In genomic region chr9:21994526-21994995, GRCh38 we compare ENCODE assay signal across 8 cellular contexts. TPM values are rescaled to one million over a fixed set of nuclear protein-coding genes. Genes with fewer than 3 reads are reported as not detected.
DNase-seq lines count a peak whose midpoint lies in the region; ATAC-seq and TF ChIP-seq lines count a peak whose summit lies in the region.

TSS of gene CDKN2B-AS1 (plus strand) at chr9:21994791.

- no peak within 1 kb of the TSS for H2BK12ac ChIP-seq in neuronal stem cell (ENCODE audit: low read length)

- H4K8ac ChIP-seq in neuronal stem cell (ENCODE audit: low read depth, low read length): no peak within 1 kb of the TSS

- peak within 1 kb of the TSS; percentile 93 to 98 (median 95) for H3K27ac Mint-ChIP-seq in CD4-positive, alpha-beta memory T cell

- no peak within 1 kb of the TSS for H4K91ac ChIP-seq in neuronal stem cell (ENCODE audit: low read depth, low read length, poor library complexity)

- H3K9me3 ChIP-seq in CD4-positive, alpha-beta memory T cell (ENCODE audit: control insufficient read depth in 1 of 2, low read length in 2 of 2): no peaks in the 10 kb centered on the region
- H3K9me3 ChIP-seq in neuronal stem cell (replicated peaks in 1 of 2; ENCODE audit: control insufficient read depth in 2 of 2, insufficient read depth in 1 of 2, low read depth in 1 of 2, low read length in 2 of 2): peaks cover 0 to 2% of the 10 kb centered on the region in 2 donors

- peak within 1 kb of the TSS; percentile 75 for H3K27ac ChIP-seq in CD4-positive, alpha-beta memory T cell (ENCODE audit: low read depth, low read length)
- H3K27ac ChIP-seq in foreskin keratinocyte (peak within 1 kb of the TSS; percentile 86), neuronal stem cell (replicated peaks; ENCODE audit: low read length) (no peak within 1 kb of the TSS)

- H3K4me3 Mint-ChIP-seq in CD4-positive, alpha-beta memory T cell: peak within 1 kb of the TSS; percentile 93 to 100 (median 98)
- H3K4me3 Mint-ChIP-seq in activated T-cell treated with anti-CD3 and anti-CD28 coated beads, Interleukin-2, amount 50 U/mL, for 4 hours: peak within 1 kb of the TSS; percentile 95

- H3K18ac ChIP-seq in neuronal stem cell (ENCODE audit: low read length): peak within 1 kb of the TSS; percentile 46

- POLR2A ChIA-PET in CD4-positive, alpha-beta memory T cell (lab: Charles Lee; ENCODE audit: partially characterized antibody): interaction anchor here (0.6 to 1.7 kb wide), 12 partner anchors 8 to 193 kb away, joined by 3 to 9 read pairs (median 3); partner anchors contain the start of genes CDKN2B and MTAP

- CTCF ChIA-PET in CD4-positive, alpha-beta memory T cell (lab: Charles Lee; ENCODE audit: partially characterized antibody): interaction anchor here (1.0 to 6.7 kb wide), 8 partner anchors 12 to 181 kb away, joined by 3 to 50 read pairs (median 4); partner anchors contain the start of gene CDKN2B

- H2BK120ac ChIP-seq in neuronal stem cell (ENCODE audit: low read depth, low read length): no peak within 1 kb of the TSS

- H2AFZ ChIP-seq in neuronal stem cell (ENCODE audit: low read length): peak within 1 kb of the TSS; percentile 93

- H3K4ac ChIP-seq in neuronal stem cell (ENCODE audit: low read length): no peak within 1 kb of the TSS

- peak within 1 kb of the TSS; percentile 92 to 94 for H3K4me3 ChIP-seq in CD4-positive, alpha-beta memory T cell (ENCODE audit: low read length in 2 of 2)
- H3K4me3 ChIP-seq in neuronal stem cell (ENCODE audit: low read length in 2 of 2): peak within 1 kb of the TSS; percentile 52 to 76

- H3K4me1 ChIP-seq in CD4-positive, alpha-beta memory T cell (ENCODE audit: insufficient read depth, low read length): peaks cover 21% of the 10 kb centered on the region
- H3K4me1 ChIP-seq in foreskin keratinocyte (peaks cover 20% of the 10 kb centered on the region), neuronal stem cell (ENCODE audit: control insufficient read depth in 2 of 2, insufficient read depth in 1 of 2, low read depth in 1 of 2, low read length in 2 of 2) (peaks cover 6 to 16% of the 10 kb centered on the region in 2 donors)

- peak within 1 kb of the TSS; percentile 18 for H3K9ac ChIP-seq in neuronal stem cell (ENCODE audit: low read depth, low read length, poor library complexity)

- TF ChIP-seq CTCF in foreskin keratinocyte (conservative IDR thresholded peaks at IDR 0.05): peak; percentile 28

- peaks cover 0 to 2% of the 10 kb centered on the region in 2 donors for H3K27me3 Mint-ChIP-seq in CD4-positive, alpha-beta memory T cell
- peaks cover 10% of the 10 kb centered on the region for H3K27me3 Mint-ChIP-seq in activated T-cell treated with anti-CD3 and anti-CD28 coated beads, Interleukin-2, amount 50 U/mL, for 4 hours (ENCODE audit: low read depth)

- peak; percentile 39 for ATAC-seq in HG03175 (IDR thresholded peaks at IDR 0.05; ENCODE audit: unreplicated experiment)
- peak; percentile 51 to 61 for ATAC-seq in activated T-cell treated with anti-CD3 and anti-CD28 coated beads, Interleukin-2, amount 50 U/mL, for 4 hours
- ATAC-seq in foreskin keratinocyte: peak; percentile 64

- H3K4me2 ChIP-seq in neuronal stem cell (ENCODE audit: insufficient read depth, low read length, poor library complexity, severe bottlenecking): peak within 1 kb of the TSS; percentile 95

- peaks cover 6 to 33% (median 13%) of the 10 kb centered on the region in 4 donors for H3K4me1 Mint-ChIP-seq in CD4-positive, alpha-beta memory T cell
- H3K4me1 Mint-ChIP-seq in activated T-cell treated with anti-CD3 and anti-CD28 coated beads, Interleukin-2, amount 50 U/mL, for 4 hours (ENCODE audit: low read depth): peaks cover 9% of the 10 kb centered on the region

- no peak within 1 kb of the TSS for H2BK15ac ChIP-seq in neuronal stem cell (ENCODE audit: low read length)

- no peak within 1 kb of the TSS for H3K23ac ChIP-seq in neuronal stem cell (ENCODE audit: low read depth, low read length, poor library complexity)

- H2BK5ac ChIP-seq in neuronal stem cell (ENCODE audit: low read length): peak within 1 kb of the TSS; percentile 3

- H3K36me3 ChIP-seq in CD4-positive, alpha-beta memory T cell (ENCODE audit: insufficient read depth, low read length): no peaks in the 10 kb centered on the region
- H3K36me3 ChIP-seq in neuronal stem cell (replicated peaks in 1 of 2; ENCODE audit: control insufficient read depth in 2 of 2, insufficient read depth in 2 of 2, low read length in 2 of 2): no peaks in the 10 kb centered on the region

- no peak within 1 kb of the TSS for H3K14ac ChIP-seq in neuronal stem cell (ENCODE audit: low read length)

- WGBS in neuronal stem cell (ENCODE audit: extremely low coverage in 2 of 2, insufficient read length in 2 of 2, insufficient replicate concordance in 1 of 2), 2 donors: no CpG with 5 or more reads among the region's 44 CpGs

- peaks cover 0 to 6% of the 10 kb centered on the region in 2 donors for H3K36me3 Mint-ChIP-seq in CD4-positive, alpha-beta memory T cell
- H3K36me3 Mint-ChIP-seq in activated T-cell treated with anti-CD3 and anti-CD28 coated beads, Interleukin-2, amount 50 U/mL, for 4 hours (ENCODE audit: insufficient read depth): peaks cover 2% of the 10 kb centered on the region

- intact Hi-C loops in CD4-positive, alpha-beta memory T cell (cut with micrococcal nuclease): loop anchor here (2.0 to 10.0 kb wide), 3 partner anchors 20 to 660 kb away; partner anchors contain the start of gene KLHL9

- DNase-seq in CD4-positive, alpha-beta memory T cell: peak in 1 of 5 donors; percentile 63
- DNase-seq in GM19238 (ENCODE audit: insufficient read length, low spot score): peak; percentile 40
- DNase-seq in NCI-H446 (lab: John Stamatoyannopoulos, UW): peak; percentile 78 to 93
- no peak for DNase-seq in activated T-cell treated with anti-CD3 and anti-CD28 coated beads, Interleukin-2, amount 50 U/mL, for 4 hours
- DNase-seq in foreskin keratinocyte: no peak
- DNase-seq in neuronal stem cell (ENCODE audit: low spot score): no peak
- no peak for DNase-seq in mucosa of gallbladder (ENCODE audit: low spot score)

- no peaks in the 10 kb centered on the region for H3K79me1 ChIP-seq in neuronal stem cell (ENCODE audit: low read depth, low read length)

- H3K9me3 Mint-ChIP-seq in CD4-positive, alpha-beta memory T cell: peaks cover 0 to 5% (median 0%) of the 10 kb centered on the region in 8 donors
- H3K9me3 Mint-ChIP-seq in activated T-cell treated with anti-CD3 and anti-CD28 coated beads, Interleukin-2, amount 50 U/mL, for 4 hours: no peaks in the 10 kb centered on the region

- peaks cover 1% of the 10 kb centered on the region for H3K27me3 ChIP-seq in CD4-positive, alpha-beta memory T cell (ENCODE audit: insufficient read depth, low read length)
- H3K27me3 ChIP-seq in foreskin keratinocyte: peaks cover 9% of the 10 kb centered on the region
- peaks cover 24 to 98% (median 59%) of the 10 kb centered on the region in 3 experiments for H3K27me3 ChIP-seq in neuronal stem cell (ENCODE audit: control insufficient read depth in 3 of 3, insufficient read depth in 3 of 3, low read depth in 1 of 3, low read length in 3 of 3)

- no peak within 1 kb of the TSS for H2AK5ac ChIP-seq in neuronal stem cell (ENCODE audit: low read depth, low read length)

RNA-seq across cellular contexts. Expression of gene CDKN2B-AS1, which starts in this region (rescaled TPM):
- 1 to 10 TPM; 1.9 to 2.2 TPM for total RNA-seq in CD4-positive, alpha-beta memory T cell
- polyA plus RNA-seq in CD4-positive, alpha-beta memory T cell: under 1 TPM in 1 of 2 donors, not detected in 1; 0.11 TPM
- under 1 TPM in 1 of 3 donors, not detected in 2; 0.60 TPM for total RNA-seq in activated T-cell treated with anti-CD3 and anti-CD28 coated beads, Interleukin-2, amount 50 U/mL, for 4 hours
- total RNA-seq in foreskin keratinocyte (0.71 and 1.4 TPM in 2 replicates), mucosa of gallbladder (0.55 TPM)
- polyA plus RNA-seq in foreskin keratinocyte: 0.56 and 0.67 TPM in 2 replicates
- 0.06 TPM for polyA plus RNA-seq in neuronal stem cell (2013, experiment 1 of 2)
- polyA plus RNA-seq in neuronal stem cell (2013, experiment 2 of 2): 0.03 TPM

Comparison
In these comparisons a context has a peak if more than half of its experiments do, and no peak if none do; other contexts are left out.
1. Peak in ATAC-seq in activated T-cell treated with anti-CD3 and anti-CD28 coated beads, Interleukin-2, amount 50 U/mL, for 4 hours; RNA of the gene not detected or under 1 TPM.
2. DNase-seq: peak in GM19238 (single experiment) and NCI-H446 (2 of 2); none in activated T-cell treated with anti-CD3 and anti-CD28 coated beads, Interleukin-2, amount 50 U/mL, for 4 hours (single experiment), foreskin keratinocyte (0 of 2), neuronal stem cell (single experiment) and mucosa of gallbladder (single experiment).
3. Peak in every context shown above with its lines, with median percentiles within 50 percentile points of each other: ATAC-seq.